In genomic region chr4:182938213-182938645, GRCh38 we compare ENCODE assay signal across 1 cellular context.
TF ChIP-seq lines count a peak whose summit lies in the region.

No MANE protein-coding gene starts in this region.

TF ChIP-seq in K562, 482 proteins besides CTCF, POLR2A, EP300 and RAD21 (continued from another document):
- TF ChIP-seq MGA (IDR thresholded peaks at IDR 0.05) (peak; percentile 70), ZFX (CRISPR knock-in tag; IDR thresholded peaks at IDR 0.05) (peak; percentile 76), MTA3 (IDR thresholded peaks at IDR 0.05; ENCODE audit: borderline replicate concordance) (0 out of 2 replicates have a peak, but pooled peaks have one; percentile 58), CCAR2 (IDR thresholded peaks at IDR 0.05; ENCODE audit: low read depth, low read length) (no peak), SMAD4 (CRISPR knock-in tag; conservative IDR thresholded peaks at IDR 0.05) (peak; percentile 47; the same call in 1 of the 2 replicates), BRD9 (IDR thresholded peaks at IDR 0.05; ENCODE audit: low read depth, partially characterized antibody) (peak; percentile 52)
